7 cellular contexts compared by ENCODE assay signal in genomic region chr15:76973362-76973743, GRCh38. TPM values are rescaled to one million over a fixed set of nuclear protein-coding genes. Genes with fewer than 3 reads are reported as not detected.
A peak's percentile ranks its signal among the peaks of the same experiment; 100 is the strongest.
DNase-seq lines count a peak whose midpoint lies in the region; ATAC-seq, FAIRE-seq and TF ChIP-seq lines count a peak whose summit lies in the region.

No MANE protein-coding gene starts in this region.

- H3K27ac ChIP-seq in PC-3 (ENCODE audit: low read length): no peak overlapping the region
- H3K27ac ChIP-seq in hepatocyte: no peak overlapping the region

- no peak for ATAC-seq in PC-3
- ATAC-seq in GM21717 (IDR thresholded peaks at IDR 0.05; ENCODE audit: unreplicated experiment): no peak

- peaks cover 1% of the 10 kb centered on the region for H3K9me3 Mint-ChIP-seq in activated naive CD4-positive, alpha-beta T cell treated with anti-CD3 and anti-CD28 coated beads for 36 hours

- H3F3A ChIP-seq in PC-3 (ENCODE audit: low read length, unreplicated experiment): no peaks in the 10 kb centered on the region

- POLR2A ChIA-PET in PC-3 (lab: Charles Lee; ENCODE audit: unreplicated experiment): no interaction called here

- H2AFZ ChIP-seq in PC-3 (ENCODE audit: low read length) (no peak overlapping the region), hepatocyte (no peak overlapping the region)

- H3K4me3 Mint-ChIP-seq in activated naive CD4-positive, alpha-beta T cell treated with anti-CD3 and anti-CD28 coated beads for 36 hours: no peak overlapping the region

- no peaks in the 10 kb centered on the region for H3K36me3 Mint-ChIP-seq in activated naive CD4-positive, alpha-beta T cell treated with anti-CD3 and anti-CD28 coated beads for 36 hours (ENCODE audit: low read depth)

- WGBS in hepatocyte (ENCODE audit: low lambda C conversion rate, missing lambda C conversion rate): 21% methylated on average over 4 of the region's 4 CpGs

- H3K36me3 ChIP-seq in PC-3 (ENCODE audit: low read depth, low read length): no peaks in the 10 kb centered on the region
- H3K36me3 ChIP-seq in hepatocyte (replicated peaks; ENCODE audit: insufficient read depth, low read depth): no peaks in the 10 kb centered on the region

- BruUV-seq in PC-3 (replicated peaks; lab: Mats Ljungman, UMichigan): no TSS peak

- no peak overlapping the region for H3K4me3 ChIP-seq in PC-3 (ENCODE audit: low read length)
- H3K4me3 ChIP-seq in hepatocyte: no peak overlapping the region

- DNase-seq in GM18507 (ENCODE audit: extremely low spot score, insufficient read length, low read depth) (no peak), PC-3 (peak; percentile 17), hepatocyte (ENCODE audit: low spot score) (no peak), NCI-H1092 (lab: John Stamatoyannopoulos, UW) (no peak)
- peak; percentile 85 for DNase-seq in activated naive CD4-positive, alpha-beta T cell treated with anti-CD3 and anti-CD28 coated beads for 36 hours
- DNase-seq in stimulated activated CD4-positive, alpha-beta T cell treated with anti-CD3 and anti-CD28 coated beads, Interleukin-4, amount 100 ng/mL, for 48 hours (ENCODE audit: low read depth in 2 of 2): peak; percentile 62 to 65

- CTCF ChIA-PET in PC-3 (lab: Charles Lee): no interaction called here
- CTCF ChIA-PET in activated naive CD4-positive, alpha-beta T cell treated with anti-CD3 and anti-CD28 coated beads for 36 hours (lab: Charles Lee): interaction anchor here (0.8 to 7.5 kb wide), 37 partner anchors 10 to 569 kb away, joined by 3 to 85 read pairs (median 4); partner anchors contain the start of genes PSTPIP1 and SCAPER

- H3K9ac ChIP-seq in PC-3 (ENCODE audit: low read length): no peak overlapping the region

- TF ChIP-seq CTCF in PC-3 (conservative IDR thresholded peaks at IDR 0.05; ENCODE audit: low read depth, low read length) (peak; percentile 58), hepatocyte (IDR thresholded peaks at IDR 0.05; ENCODE audit: poor library complexity) (peak; percentile 30)

- no peaks in the 10 kb centered on the region for H3K27me3 Mint-ChIP-seq in activated naive CD4-positive, alpha-beta T cell treated with anti-CD3 and anti-CD28 coated beads for 36 hours (ENCODE audit: low read depth)

- H3K9me2 ChIP-seq in PC-3 (replicated peaks; ENCODE audit: low read length) (no peaks in the 10 kb centered on the region), hepatocyte (replicated peaks; ENCODE audit: insufficient read depth) (no peaks in the 10 kb centered on the region)

- H3K4me1 ChIP-seq in PC-3 (ENCODE audit: insufficient read depth, low read length): no peaks in the 10 kb centered on the region
- no peaks in the 10 kb centered on the region for H3K4me1 ChIP-seq in hepatocyte (ENCODE audit: insufficient read depth)

- no peaks in the 10 kb centered on the region for H3K79me2 ChIP-seq in PC-3 (ENCODE audit: low read length)
- no peaks in the 10 kb centered on the region for H3K79me2 ChIP-seq in hepatocyte

- peaks cover 8% of the 10 kb centered on the region for H3K27me3 ChIP-seq in PC-3 (ENCODE audit: low read length)
- no peaks in the 10 kb centered on the region for H3K27me3 ChIP-seq in hepatocyte

- FAIRE-seq in GM18507 (lab: Jason Lieb, UNC): peak; percentile 48

- intact Hi-C loops in PC-3 (cut with micrococcal nuclease): no loop called here
- intact Hi-C loops in activated naive CD4-positive, alpha-beta T cell treated with anti-CD3 and anti-CD28 coated beads for 36 hours (cut with micrococcal nuclease): loop anchor here (2.0 kb wide), 2 partner anchors 145 to 209 kb away; no protein-coding TSS in a partner anchor

- no peak overlapping the region for H3K27ac Mint-ChIP-seq in activated naive CD4-positive, alpha-beta T cell treated with anti-CD3 and anti-CD28 coated beads for 36 hours

- no peak overlapping the region for H3K4me2 ChIP-seq in PC-3 (ENCODE audit: low read length)
- no peak overlapping the region for H3K4me2 ChIP-seq in hepatocyte

- H3K4me1 Mint-ChIP-seq in activated naive CD4-positive, alpha-beta T cell treated with anti-CD3 and anti-CD28 coated beads for 36 hours (ENCODE audit: low read depth): peaks cover 16% of the 10 kb centered on the region

- H4K20me1 ChIP-seq in PC-3 (ENCODE audit: low read length): no peaks in the 10 kb centered on the region
- no peaks in the 10 kb centered on the region for H4K20me1 ChIP-seq in hepatocyte (ENCODE audit: insufficient read depth, poor library complexity, severe bottlenecking)

- H3K9me3 ChIP-seq in PC-3 (ENCODE audit: low read length) (no peaks in the 10 kb centered on the region), hepatocyte (ENCODE audit: low read depth) (no peaks in the 10 kb centered on the region)

RNA-seq across cellular contexts. Expression of gene PSTPIP1, which starts 21.6 kb away (rescaled TPM):
- total RNA-seq in PC-3 (2014; rRNA removed) (not detected in 2 replicates), hepatocyte (not detected in 2 replicates)
- total RNA-seq in activated naive CD4-positive, alpha-beta T cell treated with anti-CD3 and anti-CD28 coated beads for 36 hours: 100 to 1,000 TPM in 1 of 2 experiments, 10 to 100 TPM in 1; 94.2 to 102 TPM
- 0.69 TPM in 1 of 2 replicates, not detected in the other for polyA plus RNA-seq in hepatocyte

RNA-seq across cellular contexts. Expression of gene RCN2, which starts 41.8 kb away (rescaled TPM):
- 73.3 and 82.7 TPM in 2 replicates for total RNA-seq in PC-3 (2014; rRNA removed)
- total RNA-seq in activated naive CD4-positive, alpha-beta T cell treated with anti-CD3 and anti-CD28 coated beads for 36 hours: 10 to 100 TPM; 23.7 to 25.2 TPM
- 147 and 153 TPM in 2 replicates for total RNA-seq in hepatocyte
- 132 and 144 TPM in 2 replicates for polyA plus RNA-seq in hepatocyte

Comparison
In these comparisons a context has a peak if more than half of its experiments do, and no peak if none do; other contexts are left out.
1. DNase-seq: peak in PC-3 (single experiment), activated naive CD4-positive, alpha-beta T cell treated with anti-CD3 and anti-CD28 coated beads for 36 hours (single experiment) and stimulated activated CD4-positive, alpha-beta T cell treated with anti-CD3 and anti-CD28 coated beads, Interleukin-4, amount 100 ng/mL, for 48 hours (2 of 2); none in GM18507 (single experiment), hepatocyte (single experiment) and NCI-H1092 (single experiment).
2. RNA of gene PSTPIP1, which starts 21.6 kb away (total RNA-seq): 94.2 to 102 TPM in activated naive CD4-positive, alpha-beta T cell treated with anti-CD3 and anti-CD28 coated beads for 36 hours; not detected in hepatocyte and not detected in PC-3; every median in the first group is over 10 times any median in the second.